Comparison of ENCODE assay signal across 20 cellular contexts in genomic region chr3:141793476-141794260, GRCh38. TPM values are rescaled to one million over a fixed set of nuclear protein-coding genes. Genes with fewer than 3 reads are reported as not detected.
DNase-seq lines count a peak whose midpoint lies in the region; ATAC-seq and TF ChIP-seq lines count a peak whose summit lies in the region.
"Had no signal": no experiment of that assay in that cellular context is flagged by ENCODE, and none has a peak within 500 bp of the region (broad histone marks: within the 10 kb centered on the region; RNA-seq: fewer than 3 reads in every experiment).

No MANE protein-coding gene starts in this region.

- POLR2A ChIA-PET in activated naive CD8-positive, alpha-beta T cell treated with anti-CD3 and anti-CD28 coated beads, Interleukin-2, amount 10 ng/mL, durations not matched to agents 7 days and 5 days (lab: Charles Lee), result interaction anchor here (0.6 kb wide), 2 partner anchors 52 to 182 kb away, joined by 3 to 4 read pairs; no protein-coding TSS in a partner anchor

- in situ Hi-C loops in astrocyte of the cerebellum (cut with HindIII; ENCODE audit: low sequenced_read_pairs), result loop anchor here (5.0 kb wide), 2 partner anchors 41 to 79 kb away; no protein-coding TSS in a partner anchor

- H3K4me1 Mint-ChIP-seq in activated naive CD8-positive, alpha-beta T cell treated with anti-CD3 and anti-CD28 coated beads, Interleukin-2, amount 10 ng/mL, durations not matched to agents 7 days and 5 days, result peaks cover 42% of the 10 kb centered on the region
- H3K4me1 Mint-ChIP-seq in activated naive CD8-positive, alpha-beta T cell treated with anti-CD3 and anti-CD28 coated beads, Interleukin-2, amount 50 U/mL, for 24 hours, result peaks cover 48% of the 10 kb centered on the region

- no peak for DNase-seq in activated naive CD8-positive, alpha-beta T cell treated with anti-CD3 and anti-CD28 coated beads, Interleukin-2, amount 10 ng/mL, durations not matched to agents 7 days and 5 days
- DNase-seq in activated naive CD8-positive, alpha-beta T cell treated with anti-CD3 and anti-CD28 coated beads, Interleukin-2, amount 50 U/mL, for 24 hours, result no peak
- no peak for DNase-seq in astrocyte of the cerebellum (ENCODE audit: low read depth)
- DNase-seq in iPS-NIHi7 (ENCODE audit: extremely low spot score), result peak; percentile 80
- no peak for DNase-seq in activated CD8-positive, alpha-beta memory T cell treated with anti-CD3 and anti-CD28 coated beads, Interleukin-2, amount 50 U/mL, for 4 hours
- no peak for DNase-seq in GM10266 (ENCODE audit: extremely low spot score)
- DNase-seq: kidney glomerular epithelial cell, MG63, NCI-H1694 treated with DMSO at 0.1 percent for 48 hours, NCI-H446, retina, stomach, upper lobe of left lung had no signal

- H3K36me3 Mint-ChIP-seq in activated naive CD8-positive, alpha-beta T cell treated with anti-CD3 and anti-CD28 coated beads, Interleukin-2, amount 10 ng/mL, durations not matched to agents 7 days and 5 days, result no peaks in the 10 kb centered on the region
- H3K36me3 Mint-ChIP-seq in activated naive CD8-positive, alpha-beta T cell treated with anti-CD3 and anti-CD28 coated beads, Interleukin-2, amount 50 U/mL, for 24 hours (ENCODE audit: low read depth), result no peaks in the 10 kb centered on the region

- H3K27me3 Mint-ChIP-seq in activated naive CD8-positive, alpha-beta T cell treated with anti-CD3 and anti-CD28 coated beads, Interleukin-2, amount 10 ng/mL, durations not matched to agents 7 days and 5 days, result no peaks in the 10 kb centered on the region
- no peaks in the 10 kb centered on the region for H3K27me3 Mint-ChIP-seq in activated naive CD8-positive, alpha-beta T cell treated with anti-CD3 and anti-CD28 coated beads, Interleukin-2, amount 50 U/mL, for 24 hours

- peak; percentile 2 for TF ChIP-seq CTCF in astrocyte of the cerebellum (IDR thresholded peaks at IDR 0.05; ENCODE audit: low read depth, low read length, missing control alignments)
- no peak for TF ChIP-seq CTCF in GM10266 (IDR thresholded peaks at IDR 0.05; ENCODE audit: control insufficient read depth, insufficient read depth, low read depth, missing control alignments)

- peak overlapping the region; percentile 27 for H3K27ac Mint-ChIP-seq in activated naive CD8-positive, alpha-beta T cell treated with anti-CD3 and anti-CD28 coated beads, Interleukin-2, amount 10 ng/mL, durations not matched to agents 7 days and 5 days
- no peak overlapping the region for H3K27ac Mint-ChIP-seq in activated naive CD8-positive, alpha-beta T cell treated with anti-CD3 and anti-CD28 coated beads, Interleukin-2, amount 50 U/mL, for 24 hours
- H3K27ac Mint-ChIP-seq: dendritic cell treated with granulocyte-macrophage colony-stimulating factor and Interleukin-4, amounts not matched to agents 40 ng/mL and 50 ng/mL, for 4 days had no signal

- H3K4me3 Mint-ChIP-seq in activated naive CD8-positive, alpha-beta T cell treated with anti-CD3 and anti-CD28 coated beads, Interleukin-2, amount 10 ng/mL, durations not matched to agents 7 days and 5 days, result no peak overlapping the region
- H3K4me3 Mint-ChIP-seq in activated naive CD8-positive, alpha-beta T cell treated with anti-CD3 and anti-CD28 coated beads, Interleukin-2, amount 50 U/mL, for 24 hours, result no peak overlapping the region
- H3K4me3 Mint-ChIP-seq: dendritic cell treated with granulocyte-macrophage colony-stimulating factor and Interleukin-4, amounts not matched to agents 40 ng/mL and 50 ng/mL, for 4 days; T-helper 1 cell treated with Interleukin-12 subunit alpha and Interleukin-12 subunit beta and Interleukin-4 antibody, amounts not matched to agents 30 μg/mL and 1 μg/mL, for 36 hours had no signal

- no peak for ATAC-seq in activated naive CD8-positive, alpha-beta T cell treated with anti-CD3 and anti-CD28 coated beads, Interleukin-2, amount 10 ng/mL, durations not matched to agents 7 days and 5 days (ENCODE audit: low read depth)
- ATAC-seq in activated naive CD8-positive, alpha-beta T cell treated with anti-CD3 and anti-CD28 coated beads, Interleukin-2, amount 50 U/mL, for 24 hours, result no peak
- ATAC-seq in GM19035 (IDR thresholded peaks at IDR 0.05; ENCODE audit: unreplicated experiment) (no peak), GM21717 (IDR thresholded peaks at IDR 0.05; ENCODE audit: unreplicated experiment) (no peak)
- ATAC-seq: Right ventricle myocardium inferior had no signal

- H3K4me3 ChIP-seq in astrocyte of the cerebellum (ENCODE audit: low read depth, low read length), result no peak overlapping the region
- H3K4me3 ChIP-seq: MG63, stomach, upper lobe of left lung had no signal

- no peaks in the 10 kb centered on the region for H3K9me3 Mint-ChIP-seq in activated naive CD8-positive, alpha-beta T cell treated with anti-CD3 and anti-CD28 coated beads, Interleukin-2, amount 10 ng/mL, durations not matched to agents 7 days and 5 days
- no peaks in the 10 kb centered on the region for H3K9me3 Mint-ChIP-seq in activated naive CD8-positive, alpha-beta T cell treated with anti-CD3 and anti-CD28 coated beads, Interleukin-2, amount 50 U/mL, for 24 hours
- H3K9me3 Mint-ChIP-seq: T-helper 1 cell treated with Interleukin-12 subunit alpha and Interleukin-12 subunit beta and Interleukin-4 antibody, amounts not matched to agents 30 μg/mL and 1 μg/mL, for 36 hours had no signal

RNA-seq across cellular contexts. Expression of gene GRK7, which starts 30.5 kb away (rescaled TPM):
- total RNA-seq in activated naive CD8-positive, alpha-beta T cell treated with anti-CD3 and anti-CD28 coated beads, Interleukin-2, amount 10 ng/mL, durations not matched to agents 7 days and 5 days, result not detected
- total RNA-seq: Daoy, mesenteric fat pad, Right ventricle myocardium inferior had no signal

RNA-seq across cellular contexts. Expression of gene RNF7, which starts 55.6 kb away (rescaled TPM):
- total RNA-seq in activated naive CD8-positive, alpha-beta T cell treated with anti-CD3 and anti-CD28 coated beads, Interleukin-2, amount 10 ng/mL, durations not matched to agents 7 days and 5 days, result 10 to 100 TPM; 52.5 to 53.9 TPM
